ENCODE assay signal across 1 cellular context in the genomic region with DNA sequence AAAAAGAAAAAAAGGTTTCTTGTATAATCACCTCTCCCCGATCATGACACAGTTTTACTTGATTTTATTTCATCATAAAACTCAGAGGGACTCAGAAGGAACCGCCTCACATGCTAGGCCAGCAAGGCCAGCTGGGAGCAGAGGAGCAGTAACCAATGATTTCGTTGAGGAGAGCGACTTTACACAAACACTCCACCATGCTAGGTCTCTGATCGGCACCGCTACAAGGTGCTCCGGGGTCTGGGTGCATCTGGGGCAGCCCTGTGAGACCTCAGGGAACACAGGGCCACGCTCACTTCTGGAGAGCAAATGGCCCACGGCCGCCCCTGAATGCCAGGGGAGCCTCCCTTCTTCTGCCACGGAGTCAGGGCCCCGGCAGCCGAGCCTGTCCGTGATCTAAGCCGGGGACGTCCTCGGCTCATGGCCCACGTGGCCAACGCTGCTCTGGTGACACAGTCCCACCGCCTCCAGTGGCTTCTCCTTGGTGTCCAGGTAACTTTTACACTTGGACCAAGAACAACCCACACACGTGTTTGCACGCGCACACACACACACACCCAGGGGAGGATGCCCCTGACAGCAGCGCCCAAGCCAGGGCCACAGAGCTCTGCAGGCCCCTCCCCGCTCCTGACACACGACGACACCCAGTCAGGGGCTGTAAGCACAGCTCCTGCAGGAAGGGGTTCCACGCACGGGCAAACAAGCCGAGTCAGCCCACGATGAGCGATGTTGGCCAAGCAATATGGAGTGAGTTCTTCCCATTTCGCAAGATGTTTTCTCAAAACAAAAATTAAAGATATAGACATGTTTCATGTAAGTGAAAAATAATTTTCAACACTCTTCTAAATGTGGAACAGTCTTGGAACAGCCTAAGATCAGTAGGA.
TF ChIP-seq lines count a peak whose summit lies in the region.

No MANE protein-coding gene starts in this region.

TF ChIP-seq in HepG2, 621 proteins besides CTCF, POLR2A, EP300 and RAD21:
- TF ChIP-seq ZNF362 (CRISPR knock-in tag; IDR thresholded peaks at IDR 0.05; ENCODE audit: borderline replicate concordance) (no peak), ZFX (CRISPR knock-in tag; IDR thresholded peaks at IDR 0.05; ENCODE audit: low read depth) (peak; percentile 10; the same call in 1 of the 2 replicates), ZKSCAN8 (CRISPR knock-in tag; IDR thresholded peaks at IDR 0.05; ENCODE audit: borderline replicate concordance) (no peak), JARID2 (CRISPR knock-in tag; IDR thresholded peaks at IDR 0.05; ENCODE audit: insufficient replicate concordance) (no peak), THRA (CRISPR knock-in tag; IDR thresholded peaks at IDR 0.05; ENCODE audit: borderline replicate concordance) (no peak), ZNF34 (CRISPR knock-in tag; IDR thresholded peaks at IDR 0.05; ENCODE audit: borderline replicate concordance) (no peak), USF2 (IDR thresholded peaks at IDR 0.05; ENCODE audit: low read depth, low read length) (no peak), USF2 (CRISPR knock-in tag; IDR thresholded peaks at IDR 0.05; ENCODE audit: borderline replicate concordance) (0 out of 2 replicates have a peak, but pooled peaks have one; percentile 18), NR2F6 (IDR thresholded peaks at IDR 0.05) (no peak), NR2F6 (CRISPR knock-in tag; IDR thresholded peaks at IDR 0.05) (no peak)
- TF ChIP-seq, protein P1, sequence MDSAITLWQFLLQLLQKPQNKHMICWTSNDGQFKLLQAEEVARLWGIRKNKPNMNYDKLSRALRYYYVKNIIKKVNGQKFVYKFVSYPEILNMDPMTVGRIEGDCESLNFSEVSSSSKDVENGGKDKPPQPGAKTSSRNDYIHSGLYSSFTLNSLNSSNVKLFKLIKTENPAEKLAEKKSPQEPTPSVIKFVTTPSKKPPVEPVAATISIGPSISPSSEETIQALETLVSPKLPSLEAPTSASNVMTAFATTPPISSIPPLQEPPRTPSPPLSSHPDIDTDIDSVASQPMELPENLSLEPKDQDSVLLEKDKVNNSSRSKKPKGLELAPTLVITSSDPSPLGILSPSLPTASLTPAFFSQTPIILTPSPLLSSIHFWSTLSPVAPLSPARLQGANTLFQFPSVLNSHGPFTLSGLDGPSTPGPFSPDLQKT (CRISPR knock-in tag; IDR thresholded peaks at IDR 0.05; ENCODE audit: borderline replicate concordance) = no peak
- TF ChIP-seq, protein P2, sequence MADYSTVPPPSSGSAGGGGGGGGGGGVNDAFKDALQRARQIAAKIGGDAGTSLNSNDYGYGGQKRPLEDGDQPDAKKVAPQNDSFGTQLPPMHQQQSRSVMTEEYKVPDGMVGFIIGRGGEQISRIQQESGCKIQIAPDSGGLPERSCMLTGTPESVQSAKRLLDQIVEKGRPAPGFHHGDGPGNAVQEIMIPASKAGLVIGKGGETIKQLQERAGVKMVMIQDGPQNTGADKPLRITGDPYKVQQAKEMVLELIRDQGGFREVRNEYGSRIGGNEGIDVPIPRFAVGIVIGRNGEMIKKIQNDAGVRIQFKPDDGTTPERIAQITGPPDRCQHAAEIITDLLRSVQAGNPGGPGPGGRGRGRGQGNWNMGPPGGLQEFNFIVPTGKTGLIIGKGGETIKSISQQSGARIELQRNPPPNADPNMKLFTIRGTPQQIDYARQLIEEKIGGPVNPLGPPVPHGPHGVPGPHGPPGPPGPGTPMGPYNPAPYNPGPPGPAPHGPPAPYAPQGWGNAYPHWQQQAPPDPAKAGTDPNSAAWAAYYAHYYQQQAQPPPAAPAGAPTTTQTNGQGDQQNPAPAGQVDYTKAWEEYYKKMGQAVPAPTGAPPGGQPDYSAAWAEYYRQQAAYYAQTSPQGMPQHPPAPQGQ (CRISPR knock-in tag; IDR thresholded peaks at IDR 0.05; ENCODE audit: borderline replicate concordance) = no peak
